8 cellular contexts compared by ENCODE assay signal in genomic region chr1:7770939-7771672, GRCh38. TPM values are rescaled to one million over a fixed set of nuclear protein-coding genes. Genes with fewer than 3 reads are reported as not detected.
A peak's percentile ranks its signal among the peaks of the same experiment; 100 is the strongest.
DNase-seq lines count a peak whose midpoint lies in the region; ATAC-seq lines count a peak whose summit lies in the region.

A gene with protein sequence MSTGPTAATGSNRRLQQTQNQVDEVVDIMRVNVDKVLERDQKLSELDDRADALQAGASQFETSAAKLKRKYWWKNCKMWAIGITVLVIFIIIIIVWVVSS (plus strand): TSS chr1:7771296. CDS start chr1:7771384, 88 bp downstream.

- ATAC-seq in GM19025 (IDR thresholded peaks at IDR 0.05; ENCODE audit: low read depth, unreplicated experiment) (peak; percentile 75), HG03342 (IDR thresholded peaks at IDR 0.05; ENCODE audit: unreplicated experiment) (peak; percentile 85)

- H3K27me3 ChIP-seq in endocrine pancreas (ENCODE audit: control insufficient read depth, insufficient read depth, low read length) = no peaks in the 10 kb centered on the region

- H3K9ac ChIP-seq in endocrine pancreas (ENCODE audit: control insufficient read depth, insufficient read depth, low read length) = peak within 1 kb of the TSS; percentile 71

- DNase-seq in AG20443 (ENCODE audit: low spot score) (peak; percentile 99), NOMO-1 treated with DMSO at 0.1 percent for 48 hours (lab: John Stamatoyannopoulos, UW; ENCODE audit: unreplicated experiment) (peak; percentile 70), mesenteric fat pad (ENCODE audit: low spot score) (peak; percentile 99)
- peak; percentile 77 to 94 (median 94) for DNase-seq in activated CD8-positive, alpha-beta memory T cell treated with anti-CD3 and anti-CD28 coated beads for 48 hours (ENCODE audit: low read depth in 2 of 3, low spot score in 2 of 3)
- peak; percentile 97 for DNase-seq in stimulated activated CD8-positive, alpha-beta memory T cell treated with anti-CD3 and anti-CD28 coated beads, Interleukin-15, amount 100 ng/mL, for 24 hours (ENCODE audit: low read depth)

- no peaks in the 10 kb centered on the region for H3K4me1 ChIP-seq in endocrine pancreas (ENCODE audit: control insufficient read depth, insufficient read depth, low read length)

- no peaks in the 10 kb centered on the region for H3K36me3 ChIP-seq in endocrine pancreas (ENCODE audit: control insufficient read depth, insufficient read depth, low read length)

- H3K4me3 ChIP-seq in endocrine pancreas (ENCODE audit: control insufficient read depth, insufficient read depth, low read length) = peak within 1 kb of the TSS; percentile 77

- H3K9me3 ChIP-seq in endocrine pancreas (ENCODE audit: control insufficient read depth, low read length) = no peaks in the 10 kb centered on the region

RNA-seq across cellular contexts. Expression of the gene that starts here (rescaled TPM):
- total RNA-seq in mesenteric fat pad = 114 TPM

Comparison
In these comparisons a context has a peak if more than half of its experiments do, and no peak if none do; other contexts are left out.
1. Peak in every context shown above with its lines: DNase-seq, ATAC-seq and H3K4me3 ChIP-seq.